9 cellular contexts compared by ENCODE assay signal in genomic region chr14:103260629-103261124, GRCh38.
DNase-seq lines count a peak whose midpoint lies in the region; ATAC-seq and TF ChIP-seq lines count a peak whose summit lies in the region.
"Had no signal": no experiment of that assay in that cellular context is flagged by ENCODE, and none has a peak within 500 bp of the region (broad histone marks: within the 10 kb centered on the region; RNA-seq: fewer than 3 reads in every experiment).

No MANE protein-coding gene starts in this region.

- peak overlapping the region; percentile 30 for H3K27ac ChIP-seq in RWPE2 (ENCODE audit: poor library complexity, severe bottlenecking)
- peak overlapping the region; percentile 60 to 71 (median 66) for H3K27ac ChIP-seq in gastrocnemius medialis

- H3K9me3 ChIP-seq in RWPE2 (ENCODE audit: severe bottlenecking) (no peaks in the 10 kb centered on the region), gastrocnemius medialis (no peaks in the 10 kb centered on the region)

- H3K27me3 ChIP-seq in RWPE2 (ENCODE audit: insufficient read depth, poor library complexity, severe bottlenecking) (no peaks in the 10 kb centered on the region), gastrocnemius medialis (no peaks in the 10 kb centered on the region)

- H3K4me1 ChIP-seq in RWPE2 (ENCODE audit: insufficient read depth, poor library complexity, severe bottlenecking) (peaks cover 11% of the 10 kb centered on the region), gastrocnemius medialis (peaks cover 0 to 3% of the 10 kb centered on the region in 2 donors)

- no peak for DNase-seq in activated T-cell treated with anti-CD3 and anti-CD28 coated beads, Interleukin-2, amount 50 U/mL, for 72 hours
- DNase-seq in activated T-cell treated with anti-CD3 and anti-CD28 coated beads, Interleukin-2, amount 50 U/mL, for 1 hour = no peak
- peak; percentile 62 for DNase-seq in RWPE2 (ENCODE audit: low spot score)
- peak; percentile 29 for DNase-seq in globus pallidus (ENCODE audit: low spot score)
- DNase-seq in gastrocnemius medialis = peak in 1 of 2 donors; percentile 24
- DNase-seq in putamen (ENCODE audit: low spot score) = no peak
- DNase-seq: stimulated activated naive B cell treated with anti-CD40 and anti-IgM and Interleukin-4, amounts not matched to agents 10 μg/mL and 1 μg/mL and 100 μg/mL, for 72 hours had no signal

- peak overlapping the region; percentile 32 for H3K4me3 ChIP-seq in RWPE2 (ENCODE audit: severe bottlenecking)
- peak overlapping the region; percentile 64 to 81 (median 68) for H3K4me3 ChIP-seq in gastrocnemius medialis

- no peak overlapping the region for H3K27ac Mint-ChIP-seq in activated T-cell treated with anti-CD3 and anti-CD28 coated beads, Interleukin-2, amount 50 U/mL, for 72 hours
- H3K27ac Mint-ChIP-seq: stimulated activated naive B cell treated with anti-CD40 and anti-IgM and Interleukin-4, amounts not matched to agents 10 μg/mL and 1 μg/mL and 100 μg/mL, for 72 hours had no signal

- no peaks in the 10 kb centered on the region for H3K9me3 Mint-ChIP-seq in activated T-cell treated with anti-CD3 and anti-CD28 coated beads, Interleukin-2, amount 50 U/mL, for 72 hours

- intact Hi-C loops in gastrocnemius medialis (cut with DNase I; ENCODE audit: low total_unique reads) = no loop called here

- in situ Hi-C loops in gastrocnemius medialis (cut with MboI; ENCODE audit: low sequenced_read_pairs in 4 of 4) = no loop called here

- H3K36me3 ChIP-seq in RWPE2 (ENCODE audit: low read depth) (no peaks in the 10 kb centered on the region), gastrocnemius medialis (no peaks in the 10 kb centered on the region)

- ATAC-seq in activated T-cell treated with anti-CD3 and anti-CD28 coated beads, Interleukin-2, amount 50 U/mL, for 72 hours (replicated peaks in 1 of 2) = no peak
- ATAC-seq in RWPE2 (ENCODE audit: low read depth) = peak; percentile 66
- ATAC-seq in gastrocnemius medialis = peak; percentile 72 to 85
- ATAC-seq in GM21515 (IDR thresholded peaks at IDR 0.05; ENCODE audit: unreplicated experiment) = no peak
- ATAC-seq in GM21390 (IDR thresholded peaks at IDR 0.05; ENCODE audit: unreplicated experiment) = no peak

- TF ChIP-seq CTCF in RWPE2 (IDR thresholded peaks at IDR 0.05; ENCODE audit: poor library complexity, severe bottlenecking) (no peak), gastrocnemius medialis (IDR thresholded peaks at IDR 0.05 in 4 of 5, conservative IDR thresholded peaks at IDR 0.05 in 1 of 5) (no peak)

- peaks cover 22% of the 10 kb centered on the region for H3K27me3 Mint-ChIP-seq in activated T-cell treated with anti-CD3 and anti-CD28 coated beads, Interleukin-2, amount 50 U/mL, for 72 hours (ENCODE audit: low read depth)

- TF ChIP-seq POLR2A in gastrocnemius medialis (IDR thresholded peaks at IDR 0.05) = no peak

- H3K4me3 Mint-ChIP-seq in activated T-cell treated with anti-CD3 and anti-CD28 coated beads, Interleukin-2, amount 50 U/mL, for 72 hours = peak overlapping the region; percentile 1 to 47

- peaks cover 6% of the 10 kb centered on the region for H3K4me1 Mint-ChIP-seq in activated T-cell treated with anti-CD3 and anti-CD28 coated beads, Interleukin-2, amount 50 U/mL, for 72 hours (ENCODE audit: low read depth)

- no peaks in the 10 kb centered on the region for H3K36me3 Mint-ChIP-seq in activated T-cell treated with anti-CD3 and anti-CD28 coated beads, Interleukin-2, amount 50 U/mL, for 72 hours (ENCODE audit: insufficient read depth in 2 of 2)
- H3K36me3 Mint-ChIP-seq: stimulated activated naive B cell treated with anti-CD40 and anti-IgM and Interleukin-4, amounts not matched to agents 10 μg/mL and 1 μg/mL and 100 μg/mL, for 72 hours had no signal

Comparison
In these comparisons a context has a peak if more than half of its experiments do, and no peak if none do; other contexts are left out.
1. ATAC-seq: peak in RWPE2 (single experiment) and gastrocnemius medialis (2 of 2); none in activated T-cell treated with anti-CD3 and anti-CD28 coated beads, Interleukin-2, amount 50 U/mL, for 72 hours (0 of 2), GM21515 (single experiment) and GM21390 (single experiment).
2. DNase-seq: peak in RWPE2 (single experiment) and globus pallidus (single experiment); none in activated T-cell treated with anti-CD3 and anti-CD28 coated beads, Interleukin-2, amount 50 U/mL, for 72 hours (0 of 2), activated T-cell treated with anti-CD3 and anti-CD28 coated beads, Interleukin-2, amount 50 U/mL, for 1 hour (single experiment) and putamen (single experiment).